ENCODE assay signal across 30 cellular contexts in the genomic region with DNA sequence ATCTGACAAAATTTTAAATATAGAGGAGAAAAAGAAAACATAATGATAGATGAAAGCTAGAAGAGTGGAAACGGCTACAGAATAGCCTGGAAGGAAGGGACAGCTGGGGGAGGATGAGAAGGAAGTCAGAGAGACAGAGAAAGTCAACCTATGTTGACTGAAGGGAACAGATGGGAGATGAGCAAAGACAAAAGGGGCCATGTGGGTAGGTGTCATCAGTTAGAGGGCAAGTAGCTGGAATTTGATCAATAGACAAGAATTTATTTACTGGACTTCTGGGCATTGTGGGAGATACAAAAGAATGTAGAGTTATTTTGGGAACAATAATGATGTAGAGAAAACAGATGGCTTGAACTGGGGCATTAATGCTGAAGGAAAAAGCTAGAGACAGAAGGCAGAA.
"Had no signal": no experiment of that assay in that cellular context is flagged by ENCODE, and none has a peak within 500 bp of the region (broad histone marks: within the 10 kb centered on the region; RNA-seq: fewer than 3 reads in every experiment).

No MANE protein-coding gene starts in this region.

- H3K27me3 ChIP-seq: ascending aorta, breast epithelium, cardiac muscle cell, colonic mucosa, esophagus muscularis mucosa, foreskin keratinocyte, gastrocnemius medialis, heart right ventricle had no signal

- H3K36me3 Mint-ChIP-seq: activated CD4-positive, alpha-beta memory T cell treated with anti-CD3 and anti-CD28 coated beads for 36 hours; activated CD8-positive, alpha-beta memory T cell treated with anti-CD3 and anti-CD28 coated beads, Interleukin-2, amount 10 ng/mL, durations not matched to agents 7 days and 5 days; activated naive CD4-positive, alpha-beta T cell treated with anti-CD3 and anti-CD28 coated beads, Interleukin-2, amount 10 ng/mL, durations not matched to agents 7 days and 5 days; activated naive CD8-positive, alpha-beta T cell treated with anti-CD3 and anti-CD28 coated beads, Interleukin-2, amount 10 ng/mL, durations not matched to agents 7 days and 5 days; brain had no signal

- H3K4me3 ChIP-seq: ascending aorta, breast epithelium, cardiac muscle cell, colonic mucosa, esophagus muscularis mucosa, gastrocnemius medialis, heart right ventricle had no signal

- H3K9me3 Mint-ChIP-seq: activated CD4-positive, alpha-beta memory T cell treated with anti-CD3 and anti-CD28 coated beads for 36 hours; activated naive CD4-positive, alpha-beta T cell treated with anti-CD3 and anti-CD28 coated beads, Interleukin-2, amount 10 ng/mL, durations not matched to agents 7 days and 5 days; activated T-helper 1 cell treated with anti-CD3 and anti-CD28 coated beads, Interleukin-12 subunit alpha, Interleukin-12 subunit beta, Interleukin-2, Interleukin-4 antibody, amounts not matched to agents 30 ng/mL and 10 ng/mL and 1 ng/mL, durations not matched to agents 14 hours and 24 hours and 36 hours; activated T-helper 2 cell treated with anti-CD3 and anti-CD28 coated beads, Interferon-gamma antibody, Interleukin-2, Interleukin-4, amounts not matched to agents 10 μg/mL and 5 μg/mL and 100 μg/mL, durations not matched to agents 14 hours and 24 hours and 36 hours had no signal

- DNase-seq: activated CD4-positive, alpha-beta memory T cell treated with anti-CD3 and anti-CD28 coated beads for 36 hours; activated CD4-positive, alpha-beta T cell treated with anti-CD3 and anti-CD28 coated beads for 36 hours; activated CD4-positive, alpha-beta T cell treated with anti-CD3 and anti-CD28 coated beads, Interleukin-2, amount 10 ng/mL, durations not matched to agents 24 days and 14 days; activated CD4-positive, CD25-positive, alpha-beta regulatory T cell; activated CD4-positive, CD25-positive, alpha-beta regulatory T cell treated with anti-CD3 and anti-CD28 coated beads, Interleukin-2, amount 50 U/mL, for 72 hours; activated CD8-positive, alpha-beta memory T cell treated with anti-CD3 and anti-CD28 coated beads, Interleukin-2, amount 10 ng/mL, durations not matched to agents 7 days and 5 days; activated CD8-positive, alpha-beta memory T cell treated with anti-CD3 and anti-CD28 coated beads, Interleukin-2, amount 50 U/mL, for 4 hours; activated CD8-positive, alpha-beta T cell treated with anti-CD3 and anti-CD28 coated beads, Interleukin-2, amount 10 ng/mL, durations not matched to agents 7 days and 5 days; activated effector memory CD4-positive, alpha-beta T cell treated with anti-CD3 and anti-CD28 coated beads, Interleukin-2, amount 50 U/mL, for 16 hours; activated naive CD4-positive, alpha-beta T cell treated with anti-CD3 and anti-CD28 coated beads, Interleukin-2, amount 10 ng/mL, durations not matched to agents 7 days and 5 days; activated naive CD8-positive, alpha-beta T cell treated with anti-CD3 and anti-CD28 coated beads, Interleukin-2, amount 10 ng/mL, durations not matched to agents 7 days and 5 days; activated T-cell treated with anti-CD3 and anti-CD28 coated beads, Interleukin-2, amount 50 U/mL, for 1 hour; activated T-cell treated with anti-CD3 and anti-CD28 coated beads, Interleukin-2, amount 50 U/mL, for 48 hours; central memory CD4-positive, alpha-beta T cell; cerebellar nuclear complex; colonic mucosa; effector memory CD8-positive, alpha-beta T cell; erythroblast; foreskin keratinocyte; gastrocnemius medialis; heart right ventricle; T-helper 2 cell had no signal

- H3K27ac Mint-ChIP-seq: activated CD4-positive, alpha-beta memory T cell treated with anti-CD3 and anti-CD28 coated beads for 36 hours; activated CD4-positive, alpha-beta T cell treated with anti-CD3 and anti-CD28 coated beads for 36 hours; activated CD4-positive, alpha-beta T cell treated with anti-CD3 and anti-CD28 coated beads, Interleukin-2, amount 10 ng/mL, durations not matched to agents 24 days and 14 days; activated CD8-positive, alpha-beta memory T cell treated with anti-CD3 and anti-CD28 coated beads, Interleukin-2, amount 10 ng/mL, durations not matched to agents 7 days and 5 days; activated CD8-positive, alpha-beta T cell treated with anti-CD3 and anti-CD28 coated beads, Interleukin-2, amount 10 ng/mL, durations not matched to agents 7 days and 5 days; activated naive CD4-positive, alpha-beta T cell treated with anti-CD3 and anti-CD28 coated beads, Interleukin-2, amount 10 ng/mL, durations not matched to agents 7 days and 5 days; activated naive CD4-positive, alpha-beta T cell treated with anti-CD3 and anti-CD28 coated beads, Interleukin-2, amount 50 U/mL, for 72 hours; activated naive CD8-positive, alpha-beta T cell treated with anti-CD3 and anti-CD28 coated beads, Interleukin-2, amount 10 ng/mL, durations not matched to agents 7 days and 5 days; activated T-helper 1 cell treated with anti-CD3 and anti-CD28 coated beads, Interleukin-12 subunit alpha, Interleukin-12 subunit beta, Interleukin-2, Interleukin-4 antibody, amounts not matched to agents 30 ng/mL and 10 ng/mL and 1 ng/mL, durations not matched to agents 14 hours and 24 hours and 36 hours; activated T-helper 2 cell treated with anti-CD3 and anti-CD28 coated beads, Interferon-gamma antibody, Interleukin-2, Interleukin-4, amounts not matched to agents 10 μg/mL and 5 μg/mL and 100 μg/mL, durations not matched to agents 14 hours and 24 hours and 36 hours; effector memory CD8-positive, alpha-beta T cell had no signal

- H3K4me1 Mint-ChIP-seq: activated CD4-positive, alpha-beta T cell treated with anti-CD3 and anti-CD28 coated beads for 36 hours; activated CD4-positive, alpha-beta T cell treated with anti-CD3 and anti-CD28 coated beads, Interleukin-2, amount 10 ng/mL, durations not matched to agents 24 days and 14 days; activated CD8-positive, alpha-beta memory T cell treated with anti-CD3 and anti-CD28 coated beads, Interleukin-2, amount 10 ng/mL, durations not matched to agents 7 days and 5 days; activated naive CD4-positive, alpha-beta T cell treated with anti-CD3 and anti-CD28 coated beads, Interleukin-2, amount 10 ng/mL, durations not matched to agents 7 days and 5 days; activated naive CD8-positive, alpha-beta T cell treated with anti-CD3 and anti-CD28 coated beads, Interleukin-2, amount 10 ng/mL, durations not matched to agents 7 days and 5 days; brain had no signal

- H3K4me3 Mint-ChIP-seq: activated CD4-positive, alpha-beta memory T cell treated with anti-CD3 and anti-CD28 coated beads for 36 hours; activated CD4-positive, alpha-beta T cell treated with anti-CD3 and anti-CD28 coated beads for 36 hours; activated CD4-positive, alpha-beta T cell treated with anti-CD3 and anti-CD28 coated beads, Interleukin-2, amount 10 ng/mL, durations not matched to agents 24 days and 14 days; activated CD8-positive, alpha-beta memory T cell treated with anti-CD3 and anti-CD28 coated beads, Interleukin-2, amount 10 ng/mL, durations not matched to agents 7 days and 5 days; activated CD8-positive, alpha-beta T cell treated with anti-CD3 and anti-CD28 coated beads, Interleukin-2, amount 10 ng/mL, durations not matched to agents 7 days and 5 days; activated naive CD4-positive, alpha-beta T cell treated with anti-CD3 and anti-CD28 coated beads, Interleukin-2, amount 10 ng/mL, durations not matched to agents 7 days and 5 days; activated naive CD8-positive, alpha-beta T cell treated with anti-CD3 and anti-CD28 coated beads, Interleukin-2, amount 10 ng/mL, durations not matched to agents 7 days and 5 days; activated T-helper 1 cell treated with anti-CD3 and anti-CD28 coated beads, Interleukin-12 subunit alpha, Interleukin-12 subunit beta, Interleukin-2, Interleukin-4 antibody, amounts not matched to agents 30 ng/mL and 10 ng/mL and 1 ng/mL, durations not matched to agents 14 hours and 24 hours and 36 hours; brain; effector memory CD8-positive, alpha-beta T cell had no signal

- H3K4me1 ChIP-seq: ascending aorta, breast epithelium, colonic mucosa, esophagus muscularis mucosa, foreskin keratinocyte, gastrocnemius medialis, heart right ventricle had no signal

- H3K27me3 Mint-ChIP-seq: activated naive CD4-positive, alpha-beta T cell treated with anti-CD3 and anti-CD28 coated beads, Interleukin-2, amount 10 ng/mL, durations not matched to agents 7 days and 5 days had no signal

- H3K36me3 ChIP-seq: ascending aorta, breast epithelium, cardiac muscle cell, colonic mucosa, esophagus muscularis mucosa, gastrocnemius medialis, heart right ventricle had no signal

- H3K27ac ChIP-seq: ascending aorta, breast epithelium, cardiac muscle cell, colonic mucosa, esophagus muscularis mucosa, foreskin keratinocyte, gastrocnemius medialis, heart right ventricle had no signal

- H3K9me3 ChIP-seq: ascending aorta, colonic mucosa, gastrocnemius medialis had no signal

- ATAC-seq: activated CD4-positive, alpha-beta T cell treated with anti-CD3 and anti-CD28 coated beads for 36 hours; activated CD8-positive, alpha-beta memory T cell treated with anti-CD3 and anti-CD28 coated beads, Interleukin-2, amount 10 ng/mL, durations not matched to agents 7 days and 5 days; activated CD8-positive, alpha-beta T cell treated with anti-CD3 and anti-CD28 coated beads, Interleukin-2, amount 10 ng/mL, durations not matched to agents 7 days and 5 days; activated naive CD4-positive, alpha-beta T cell treated with anti-CD3 and anti-CD28 coated beads, Interleukin-2, amount 50 U/mL, for 72 hours; effector memory CD8-positive, alpha-beta T cell; foreskin keratinocyte; gastrocnemius medialis; heart right ventricle had no signal
